Comparison of ENCODE assay signal across 13 cellular contexts in genomic region chr17:37744633-37744927, GRCh38. TPM values are rescaled to one million over a fixed set of nuclear protein-coding genes. Genes with fewer than 3 reads are reported as not detected.
A peak's percentile ranks its signal among the peaks of the same experiment; 100 is the strongest.
DNase-seq lines count a peak whose midpoint lies in the region; ATAC-seq, FAIRE-seq and TF ChIP-seq lines count a peak whose summit lies in the region.
"Had no signal": no experiment of that assay in that cellular context is flagged by ENCODE, and none has a peak within 500 bp of the region (broad histone marks: within the 10 kb centered on the region; RNA-seq: fewer than 3 reads in every experiment).

No MANE protein-coding gene starts in this region.

- peaks cover 32% of the 10 kb centered on the region for H3K4me1 ChIP-seq in CD8-positive, alpha-beta memory T cell (ENCODE audit: insufficient read depth, low read length)
- H3K4me1 ChIP-seq in GM23338 (ENCODE audit: insufficient read depth) (peaks cover 24% of the 10 kb centered on the region), mucosa of descending colon (ENCODE audit: low read depth) (peaks cover 12% of the 10 kb centered on the region)

- H3K9me3 Mint-ChIP-seq in CD8-positive, alpha-beta memory T cell: no peaks in the 10 kb centered on the region
- no peaks in the 10 kb centered on the region for H3K9me3 Mint-ChIP-seq in GM23338

- no peak for ATAC-seq in GM23338
- ATAC-seq in mucosa of descending colon: peak; percentile 0
- no peak for ATAC-seq in HG03159 (IDR thresholded peaks at IDR 0.05; ENCODE audit: unreplicated experiment)

- peaks cover 54 to 85% of the 10 kb centered on the region in 2 donors for H3K27me3 Mint-ChIP-seq in CD8-positive, alpha-beta memory T cell
- peaks cover 84% of the 10 kb centered on the region for H3K27me3 Mint-ChIP-seq in GM23338 (ENCODE audit: insufficient read depth, low read depth, poor library complexity)

- peaks cover 19 to 40% (median 26%) of the 10 kb centered on the region in 3 donors for H3K4me1 Mint-ChIP-seq in CD8-positive, alpha-beta memory T cell
- H3K4me1 Mint-ChIP-seq in GM23338: peaks cover 11% of the 10 kb centered on the region

- H3F3A ChIP-seq in GM23338 (replicated peaks; ENCODE audit: low read depth): peaks cover 12% of the 10 kb centered on the region; the same call in 1 of the 2 replicates

- H4K20me1 ChIP-seq in GM23338 (replicated peaks; ENCODE audit: insufficient read depth): 0 out of 2 replicates have a peak, but pooled peaks cover 6% of the 10 kb centered on the region

- no peaks in the 10 kb centered on the region for H3K36me3 ChIP-seq in CD8-positive, alpha-beta memory T cell (ENCODE audit: insufficient read depth, low read length)
- H3K36me3 ChIP-seq in GM23338 (ENCODE audit: insufficient read depth): no peaks in the 10 kb centered on the region
- no peaks in the 10 kb centered on the region for H3K36me3 ChIP-seq in bronchial epithelial cell (ENCODE audit: control insufficient read depth, insufficient read depth, low read length)
- H3K36me3 ChIP-seq in mucosa of descending colon (ENCODE audit: low read depth): no peaks in the 10 kb centered on the region

- H3K79me2 ChIP-seq in GM23338 (replicated peaks; ENCODE audit: insufficient read depth): no peaks in the 10 kb centered on the region
- H3K79me2 ChIP-seq: parathyroid adenoma had no signal

- no peak overlapping the region for H3K4me3 ChIP-seq in CD8-positive, alpha-beta memory T cell (ENCODE audit: low read length)
- H3K4me3 ChIP-seq in GM23338: peak overlapping the region; percentile 78
- peak overlapping the region; percentile 31 for H3K4me3 ChIP-seq in bronchial epithelial cell (ENCODE audit: low read depth, low read length)
- H3K4me3 ChIP-seq in mucosa of descending colon: peak overlapping the region; percentile 56
- H3K4me3 ChIP-seq: SK-N-MC had no signal

- peaks cover 55% of the 10 kb centered on the region for H3K27me3 ChIP-seq in CD8-positive, alpha-beta memory T cell (ENCODE audit: insufficient read depth, low read length, poor library complexity, severe bottlenecking)
- H3K27me3 ChIP-seq in GM23338 (ENCODE audit: insufficient read depth) (peaks cover 100% of the 10 kb centered on the region), bronchial epithelial cell (ENCODE audit: control insufficient read depth, insufficient read depth, low read length) (peaks cover 48% of the 10 kb centered on the region)

- no peak overlapping the region for H3K27ac Mint-ChIP-seq in CD8-positive, alpha-beta memory T cell
- H3K27ac Mint-ChIP-seq in GM23338: no peak overlapping the region

- POLR2A ChIA-PET in CD8-positive, alpha-beta memory T cell (lab: Charles Lee): no interaction called here

- no peaks in the 10 kb centered on the region for H3K9me2 ChIP-seq in GM23338 (ENCODE audit: insufficient read depth)

- no peak for FAIRE-seq in bronchial epithelial cell (lab: Jason Lieb, UNC)

- peak overlapping the region in 5 of 7 donors; percentile 27 to 62 (median 44) for H3K4me3 Mint-ChIP-seq in CD8-positive, alpha-beta memory T cell
- peak overlapping the region; percentile 83 for H3K4me3 Mint-ChIP-seq in GM23338

- H3K4me2 ChIP-seq in GM23338: peak overlapping the region; percentile 94

- H2AFZ ChIP-seq in GM23338: peak overlapping the region; percentile 99
- H2AFZ ChIP-seq: parathyroid adenoma had no signal

- H3K36me3 Mint-ChIP-seq in CD8-positive, alpha-beta memory T cell: no peaks in the 10 kb centered on the region
- no peaks in the 10 kb centered on the region; the same call in 2 of the 3 replicates for H3K36me3 Mint-ChIP-seq in GM23338 (ENCODE audit: low read depth)

- no peak overlapping the region for H3K27ac ChIP-seq in CD8-positive, alpha-beta memory T cell (ENCODE audit: low read depth, low read length)
- no peak overlapping the region for H3K27ac ChIP-seq in GM23338 (ENCODE audit: low read depth)
- H3K27ac ChIP-seq: parathyroid adenoma, SK-N-MC had no signal

- CTCF ChIA-PET in CD8-positive, alpha-beta memory T cell (lab: Charles Lee): no interaction called here

- intact Hi-C loops in mucosa of descending colon (cut with DNase I, micrococcal nuclease): no loop called here

- TF ChIP-seq CTCF in GM23338 (conservative IDR thresholded peaks at IDR 0.05; ENCODE audit: low read depth in 2 of 2) (no peak), bronchial epithelial cell (IDR thresholded peaks at IDR 0.05; ENCODE audit: insufficient read depth, low read length, severe bottlenecking) (no peak), mucosa of descending colon (IDR thresholded peaks at IDR 0.05) (no peak)

- no peak for DNase-seq in CD8-positive, alpha-beta memory T cell
- no peak for DNase-seq in GM23338 (ENCODE audit: low spot score)
- no peak for DNase-seq in bronchial epithelial cell (ENCODE audit: low read depth)
- DNase-seq in mucosa of descending colon: no peak
- DNase-seq in GF-D8 (lab: John Stamatoyannopoulos, UW): no peak
- no peak for DNase-seq in stimulated activated CD4-positive, alpha-beta T cell treated with anti-CD3 and anti-CD28 coated beads, Interleukin-15, amount 100 ng/mL, for 24 hours
- DNase-seq in stimulated activated CD4-positive, alpha-beta T cell treated with anti-CD3 and anti-CD28 coated beads, Interleukin-4, amount 100 ng/mL, for 4 hours: no peak
- DNase-seq: C1 segment of cervical spinal cord, NCI-H2081 had no signal

- no peaks in the 10 kb centered on the region for H3K9me3 ChIP-seq in CD8-positive, alpha-beta memory T cell (ENCODE audit: low read length)
- no peaks in the 10 kb centered on the region for H3K9me3 ChIP-seq in mucosa of descending colon

TF ChIP-seq in GM23338, 12 proteins besides CTCF, POLR2A, EP300 and RAD21 (continues in another document):
- TF ChIP-seq EZH2 (IDR thresholded peaks at IDR 0.05; ENCODE audit: low read depth, unreplicated experiment) (no peak), CREB1 (CRISPR knock-in tag; IDR thresholded peaks at IDR 0.05; ENCODE audit: low read depth) (no peak), EZH2phosphoT487 (IDR thresholded peaks at IDR 0.05; ENCODE audit: unreplicated experiment) (no peak), ZNF331 (CRISPR knock-in tag; IDR thresholded peaks at IDR 0.05; ENCODE audit: low read depth) (no peak), POLR2AphosphoS5 (IDR thresholded peaks at IDR 0.05; ENCODE audit: low read depth) (no peak), STAT1 (IDR thresholded peaks at IDR 0.05; ENCODE audit: unreplicated experiment) (no peak), JUNB (IDR thresholded peaks at IDR 0.05; ENCODE audit: unreplicated experiment) (no peak), NANOG (IDR thresholded peaks at IDR 0.05; ENCODE audit: borderline replicate concordance) (no peak), ETS1 (IDR thresholded peaks at IDR 0.05) (no peak), REST (IDR thresholded peaks at IDR 0.05; ENCODE audit: unreplicated experiment) (no peak)

RNA-seq across cellular contexts. Expression of gene HNF1B, which starts 0.3 kb away (rescaled TPM):
- under 1 TPM; 0.22 to 0.73 TPM for total RNA-seq in CD8-positive, alpha-beta memory T cell
- polyA plus RNA-seq in CD8-positive, alpha-beta memory T cell: not detected
- total RNA-seq in GM23338 (2014; rRNA removed; shearing (Covaris generic)): 0.04 and 0.07 TPM in 2 replicates
- polyA plus RNA-seq in GM23338 (2016; fragmentation: Nextera tagmentation; extraction: Ambion mirVana): 0.19 TPM in 1 of 2 replicates, not detected in the other
- total RNA-seq in bronchial epithelial cell: not detected in 2 replicates
- 10 to 100 TPM; 21.1 to 54.6 (median 34.8) TPM for total RNA-seq in mucosa of descending colon
- total RNA-seq: fibroblast of lung had no signal
- polyA plus RNA-seq: fibroblast of lung had no signal

Comparison
In these comparisons a context has a peak if more than half of its experiments do, and no peak if none do; other contexts are left out.
1. RNA of gene HNF1B, which starts 0.3 kb away (total RNA-seq): 21.1 to 54.6 TPM in mucosa of descending colon; 0.22 to 0.73 TPM in CD8-positive, alpha-beta memory T cell, 0.04 to 0.07 TPM in GM23338 and not detected in bronchial epithelial cell; every median in the first group is over 10 times any median in the second.